Comparison of ENCODE assay signal across 7 cellular contexts in the genomic region with DNA sequence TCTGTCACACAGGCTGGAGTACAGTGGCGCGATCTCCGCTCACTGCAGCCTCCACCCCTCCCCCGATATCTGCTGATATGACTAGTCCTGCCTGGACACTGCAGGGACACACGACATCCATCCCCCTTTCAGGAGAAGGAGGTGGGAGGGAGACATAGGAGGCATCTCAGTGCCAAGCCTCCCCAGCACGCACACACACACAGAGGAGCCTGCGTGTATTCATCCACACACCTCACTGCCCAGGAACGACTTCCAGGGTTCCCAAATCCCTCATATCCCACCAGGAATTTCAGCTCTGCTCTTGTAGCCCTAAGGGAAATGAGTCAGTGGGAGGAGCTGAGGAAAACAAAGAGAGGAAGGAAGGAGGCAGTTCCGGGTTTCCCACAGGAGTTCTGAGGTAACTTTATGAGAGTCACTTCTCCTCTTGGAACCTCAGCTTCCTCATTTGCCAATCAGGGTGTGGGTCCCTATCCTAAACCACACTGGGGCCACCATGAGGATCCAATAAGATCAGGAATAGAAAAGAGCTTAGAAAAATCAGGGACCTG. TPM values are rescaled to one million over a fixed set of nuclear protein-coding genes. Genes with fewer than 3 reads are reported as not detected.
A peak's percentile ranks its signal among the peaks of the same experiment; 100 is the strongest.
DNase-seq lines count a peak whose midpoint lies in the region; ATAC-seq, FAIRE-seq and TF ChIP-seq lines count a peak whose summit lies in the region.

No MANE protein-coding gene starts in this region.

- FAIRE-seq in kidney (lab: Jason Lieb, UNC), result no peak

- no peak overlapping the region for H3K4me3 ChIP-seq in astrocyte of the spinal cord (ENCODE audit: low read depth, low read length)
- no peak overlapping the region for H3K4me3 ChIP-seq in kidney (ENCODE audit: low read length in 2 of 2)
- H3K4me3 ChIP-seq in upper lobe of left lung, result peak overlapping the region in 1 of 4 donors; percentile 15
- H3K4me3 ChIP-seq in MM.1S (ENCODE audit: low read length), result no peak overlapping the region

- H3K9me3 ChIP-seq in kidney (ENCODE audit: control insufficient read depth in 1 of 2, low read length in 2 of 2) (no peaks in the 10 kb centered on the region), upper lobe of left lung (no peaks in the 10 kb centered on the region), MM.1S (replicated peaks; ENCODE audit: insufficient read depth, low read length) (no peaks in the 10 kb centered on the region)

- H4K20me1 ChIP-seq in MM.1S (ENCODE audit: insufficient read depth, low read length), result no peaks in the 10 kb centered on the region

- no peaks in the 10 kb centered on the region for H3K9me2 ChIP-seq in MM.1S (replicated peaks; ENCODE audit: insufficient read depth, low read length)

- WGBS in upper lobe of left lung, 2 donors, result 40 to 58% methylated on average over 9 of the region's 9 CpGs

- DNase-seq in Kasumi-1 (lab: John Stamatoyannopoulos, UW), result peak; percentile 31 to 46
- peak; percentile 56 for DNase-seq in astrocyte of the spinal cord (ENCODE audit: low read depth, low spot score)
- DNase-seq in kidney, result no peak
- DNase-seq in upper lobe of left lung, result peak in 1 of 2 donors; percentile 51
- DNase-seq in NCI-H128 (lab: John Stamatoyannopoulos, UW; ENCODE audit: unreplicated experiment), result no peak
- DNase-seq in MM.1S, result no peak

- ATAC-seq in upper lobe of left lung (ENCODE audit: low FRiP score in 2 of 2) (peak; percentile 51 to 80), HG02938 (IDR thresholded peaks at IDR 0.05; ENCODE audit: unreplicated experiment) (no peak)

- in situ Hi-C loops in astrocyte of the spinal cord (cut with HindIII; ENCODE audit: low sequenced_read_pairs), result no loop called here

- H2AFZ ChIP-seq in MM.1S (ENCODE audit: low read length), result no peak overlapping the region

- H3K4me2 ChIP-seq in MM.1S (ENCODE audit: low read depth, low read length), result no peak overlapping the region

- H3K36me3 ChIP-seq in kidney (ENCODE audit: control insufficient read depth in 1 of 2, insufficient read depth in 2 of 2, low read length in 2 of 2), result no peaks in the 10 kb centered on the region
- no peaks in the 10 kb centered on the region for H3K36me3 ChIP-seq in upper lobe of left lung
- no peaks in the 10 kb centered on the region for H3K36me3 ChIP-seq in MM.1S (replicated peaks; ENCODE audit: insufficient read depth, low read length)

- intact Hi-C loops in kidney (cut with DNase I), result no loop called here

- no peaks in the 10 kb centered on the region for H3F3A ChIP-seq in MM.1S (ENCODE audit: insufficient read depth, low read length)

- H3K4me1 ChIP-seq in kidney (ENCODE audit: control insufficient read depth in 1 of 2, insufficient read depth in 1 of 2, low read depth in 1 of 2, low read length in 2 of 2) (no peaks in the 10 kb centered on the region), upper lobe of left lung (peaks cover 15 to 26% (median 20%) of the 10 kb centered on the region in 4 donors), MM.1S (ENCODE audit: low read length) (no peaks in the 10 kb centered on the region)

- H3K27me3 ChIP-seq in upper lobe of left lung, result no peaks in the 10 kb centered on the region
- no peaks in the 10 kb centered on the region for H3K27me3 ChIP-seq in MM.1S (replicated peaks; ENCODE audit: insufficient read depth, low read length)

- H3K9ac ChIP-seq in kidney (ENCODE audit: low read length in 2 of 2), result no peak overlapping the region
- no peak overlapping the region for H3K9ac ChIP-seq in MM.1S (ENCODE audit: low read length)

- TF ChIP-seq CTCF in astrocyte of the spinal cord (IDR thresholded peaks at IDR 0.05; ENCODE audit: low read depth, low read length), result no peak
- no peak for TF ChIP-seq CTCF in kidney (IDR thresholded peaks at IDR 0.05; ENCODE audit: borderline replicate concordance, extremely low read depth, insufficient read depth)
- TF ChIP-seq CTCF in upper lobe of left lung (IDR thresholded peaks at IDR 0.05), result no peak
- no peak for TF ChIP-seq CTCF in MM.1S (IDR thresholded peaks at IDR 0.05; ENCODE audit: low read length)

- peak in 1 of 4 donors; percentile 14 for TF ChIP-seq POLR2A in upper lobe of left lung (IDR thresholded peaks at IDR 0.05)

- no peaks in the 10 kb centered on the region for H3K79me2 ChIP-seq in MM.1S (ENCODE audit: low read length)

- peak in 3 of 4 donors; percentile 67 to 92 (median 80) for TF ChIP-seq EP300 in upper lobe of left lung (IDR thresholded peaks at IDR 0.05)

- H3K27ac ChIP-seq in kidney (ENCODE audit: low read depth in 2 of 2, low read length in 2 of 2) (peak overlapping the region; percentile 71 to 72), upper lobe of left lung (peak overlapping the region; percentile 70 to 86 (median 85)), MM.1S (ENCODE audit: low read length) (no peak overlapping the region)

RNA-seq across cellular contexts. Expression of a gene that starts 37.2 kb away (rescaled TPM):
- 35.3 TPM for total RNA-seq in kidney
- 5.9 TPM for polyA plus RNA-seq in kidney (ENCODE audit: insufficient read depth, low read depth, low replicate concordance)
- 10 to 100 TPM; 10.5 to 46.7 (median 17.1) TPM for total RNA-seq in upper lobe of left lung

RNA-seq across cellular contexts. Expression of a gene that starts 40.4 kb away (rescaled TPM):
- total RNA-seq in kidney (27.3 TPM), upper lobe of left lung (10 to 100 TPM in 2 of 6 donors, 1 to 10 TPM in 4; 2.1 to 19.8 (median 9.5) TPM)
- polyA plus RNA-seq in kidney (ENCODE audit: insufficient read depth, low read depth, low replicate concordance), result 41.0 TPM

Comparison
In these comparisons a context has a peak if more than half of its experiments do, and no peak if none do; other contexts are left out.
1. DNase-seq: peak in Kasumi-1 (2 of 2) and astrocyte of the spinal cord (single experiment); none in kidney (single experiment), NCI-H128 (single experiment) and MM.1S (single experiment).